Comparison of ENCODE assay signal across 16 cellular contexts in the genomic region with DNA sequence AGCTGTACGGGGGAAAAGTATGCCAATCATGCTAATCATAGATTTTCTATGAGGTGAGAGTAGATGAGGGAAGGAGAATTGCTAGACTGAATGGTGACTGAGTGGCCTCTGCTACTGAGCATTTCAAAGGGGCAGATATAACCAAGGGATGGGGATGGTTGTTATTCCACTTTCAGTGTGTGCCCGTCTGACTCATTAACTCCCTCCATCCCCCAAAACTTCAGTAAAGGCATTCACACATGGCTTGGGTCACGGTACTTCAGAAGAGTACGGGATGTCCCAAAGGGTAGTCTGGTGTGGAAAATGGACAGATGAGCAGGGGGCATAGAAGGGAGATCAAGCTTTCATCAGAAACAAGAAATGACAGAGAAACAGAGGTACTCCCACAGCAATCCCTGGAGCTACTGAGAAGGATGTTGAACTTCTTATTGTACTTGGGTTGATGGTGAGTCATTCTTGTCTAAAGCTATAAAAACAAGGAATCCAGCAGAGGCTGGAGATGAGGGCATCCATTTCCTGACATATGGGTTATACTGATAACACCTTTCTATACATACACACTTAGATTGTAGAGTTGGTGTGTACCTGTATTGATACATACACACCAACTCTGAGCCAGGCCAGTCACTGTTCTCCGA. TPM values are rescaled to one million over a fixed set of nuclear protein-coding genes. Genes with fewer than 3 reads are reported as not detected.
DNase-seq lines count a peak whose midpoint lies in the region; ATAC-seq and TF ChIP-seq lines count a peak whose summit lies in the region.
"Had no signal": no experiment of that assay in that cellular context is flagged by ENCODE, and none has a peak within 500 bp of the region (broad histone marks: within the 10 kb centered on the region; RNA-seq: fewer than 3 reads in every experiment).

No MANE protein-coding gene starts in this region.

- TF ChIP-seq CTCF in foreskin keratinocyte (conservative IDR thresholded peaks at IDR 0.05), result no peak
- TF ChIP-seq CTCF in smooth muscle cell (IDR thresholded peaks at IDR 0.05; ENCODE audit: borderline replicate concordance, insufficient read depth, poor library complexity, severe bottlenecking), result no peak

- H2AFZ ChIP-seq in smooth muscle cell (ENCODE audit: low read depth), result no peak overlapping the region

- no peaks in the 10 kb centered on the region for H3K4me1 ChIP-seq in foreskin keratinocyte
- peaks cover 12% of the 10 kb centered on the region for H3K4me1 ChIP-seq in smooth muscle cell (ENCODE audit: low read depth)
- H3K4me1 ChIP-seq: Peyer's patch had no signal

- no peaks in the 10 kb centered on the region for H3K27me3 ChIP-seq in foreskin keratinocyte
- H3K27me3 ChIP-seq in smooth muscle cell (ENCODE audit: low read depth), result no peaks in the 10 kb centered on the region
- H3K27me3 ChIP-seq: Peyer's patch had no signal

- H3K79me2 ChIP-seq in smooth muscle cell (ENCODE audit: low read depth), result no peaks in the 10 kb centered on the region

- no peak overlapping the region for H3K4me2 ChIP-seq in smooth muscle cell
- H3K4me2 ChIP-seq: KMS-11 had no signal

- no peaks in the 10 kb centered on the region for H3F3A ChIP-seq in smooth muscle cell (ENCODE audit: low read depth)

- no peaks in the 10 kb centered on the region for H3K36me3 ChIP-seq in smooth muscle cell (ENCODE audit: low read depth)
- H3K36me3 ChIP-seq: Peyer's patch had no signal

- H4K20me1 ChIP-seq in smooth muscle cell (ENCODE audit: low read depth), result no peaks in the 10 kb centered on the region

- H3K9me3 ChIP-seq in smooth muscle cell (replicated peaks; ENCODE audit: low read depth), result no peaks in the 10 kb centered on the region
- H3K9me3 ChIP-seq: Peyer's patch had no signal

- 83% methylated on average over 5 of the region's 5 CpGs for whole genome bisulfite sequencing in smooth muscle cell (ENCODE audit: low lambda C conversion rate)

- peak; percentile 17 for ATAC-seq in foreskin keratinocyte
- ATAC-seq in GM18511 (IDR thresholded peaks at IDR 0.05; ENCODE audit: unreplicated experiment), result no peak
- ATAC-seq in HG03135 (IDR thresholded peaks at IDR 0.05; ENCODE audit: unreplicated experiment), result no peak
- ATAC-seq: GM12878 had no signal

- H3K4me3 ChIP-seq in smooth muscle cell, result no peak overlapping the region
- H3K4me3 ChIP-seq: GM12878, Peyer's patch had no signal

- DNase-seq in DMS53 (lab: John Stamatoyannopoulos, UW), result peak; percentile 25
- DNase-seq in DMS53 treated with DMSO at 0.1 percent for 48 hours (lab: John Stamatoyannopoulos, UW; ENCODE audit: unreplicated experiment), result no peak
- peak; percentile 15 for DNase-seq in OCI-M1 (lab: John Stamatoyannopoulos, UW)
- peak in 1 of 2 donors; percentile 27 for DNase-seq in foreskin keratinocyte
- no peak for DNase-seq in smooth muscle cell (lab: John Stamatoyannopoulos, UW; ENCODE audit: unreplicated experiment)
- DNase-seq: NCI-H1417 treated with DMSO at 0.1 percent for 48 hours, NCI-H187 treated with DMSO at 0.1 percent for 48 hours, NCI-H2227 treated with DMSO at 0.1 percent for 48 hours, NCI-H526, Peyer's patch had no signal

- H3K27ac ChIP-seq in foreskin keratinocyte (no peak overlapping the region), temporal lobe (ENCODE audit: low read depth, low read length) (peak overlapping the region; percentile 17), smooth muscle cell (ENCODE audit: low read depth) (no peak overlapping the region)
- H3K27ac ChIP-seq: 22Rv1, KMS-11, Peyer's patch had no signal

- H3K9ac ChIP-seq in smooth muscle cell (ENCODE audit: low read depth), result no peak overlapping the region
- H3K9ac ChIP-seq: KMS-11 had no signal

RNA-seq across cellular contexts. Expression of a gene that starts 8.9 kb away (rescaled TPM):
- total RNA-seq in foreskin keratinocyte, result 14.0 and 15.1 TPM in 2 replicates
- 3.2 and 4.0 TPM in 2 replicates for polyA plus RNA-seq in foreskin keratinocyte
- total RNA-seq in temporal lobe, result 59.5 TPM
- total RNA-seq in smooth muscle cell, result 53.7 and 74.3 TPM in 2 replicates
- 31.6 and 58.8 TPM in 2 replicates for polyA plus RNA-seq in smooth muscle cell

Comparison
In these comparisons a context has a peak if more than half of its experiments do, and no peak if none do; other contexts are left out.
1. DNase-seq: peak in DMS53 (single experiment) and OCI-M1 (single experiment); none in DMS53 treated with DMSO at 0.1 percent for 48 hours (single experiment) and smooth muscle cell (single experiment).